ENCODE assay signal across 7 cellular contexts in the genomic region with DNA sequence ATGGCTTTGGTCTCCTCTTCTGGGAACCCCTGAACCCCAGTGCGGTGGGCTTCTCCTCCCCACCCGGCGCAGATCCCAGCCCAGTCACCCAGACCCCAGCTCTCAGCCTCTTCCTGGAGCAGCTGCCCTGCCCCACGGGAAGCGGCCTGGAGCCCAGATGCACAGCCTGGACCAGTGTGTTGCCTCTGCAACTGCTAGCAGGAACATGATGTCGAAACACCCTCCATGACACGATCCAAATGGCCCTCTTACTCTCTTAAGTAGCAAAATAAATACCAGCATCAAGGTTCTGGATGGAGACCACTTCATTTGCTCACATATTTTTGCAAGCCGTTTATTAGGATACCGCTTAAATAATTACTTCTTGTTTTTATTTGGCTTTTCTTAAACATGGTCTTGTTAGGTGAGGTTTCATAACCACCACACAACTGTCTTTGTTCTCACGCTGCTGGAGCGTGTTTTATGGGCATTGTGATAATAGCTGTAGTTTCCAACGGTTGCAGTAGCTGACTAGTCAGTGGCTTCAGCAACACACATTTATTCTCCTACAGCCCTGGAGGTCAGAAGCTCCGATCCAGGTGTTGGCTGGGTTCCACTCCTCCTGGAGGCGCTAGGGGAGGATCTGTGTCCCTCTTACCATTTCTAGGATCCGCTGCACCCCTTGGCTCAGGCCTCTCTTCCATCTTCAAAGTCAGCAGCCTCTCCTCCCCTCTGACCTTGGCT.
DNase-seq lines count a peak whose midpoint lies in the region; ATAC-seq and TF ChIP-seq lines count a peak whose summit lies in the region.
"Not testable (repeated sequence)": the region's sequence is repeated elsewhere in the genome, so short reads cannot be mapped to it uniquely, and the experiment has no call there.

No MANE protein-coding gene starts in this region.

- not testable (repeated sequence) for H3K36me3 ChIP-seq in mucosa of descending colon (ENCODE audit: low read depth); upper lobe of right lung

- not testable (repeated sequence) for H3K27me3 Mint-ChIP-seq in activated CD4-positive, alpha-beta T cell treated with anti-CD3 and anti-CD28 coated beads, Interleukin-2, amount 10 ng/mL, durations not matched to agents 24 days and 14 days

- intact Hi-C loops in activated CD4-positive, alpha-beta T cell treated with anti-CD3 and anti-CD28 coated beads, Interleukin-2, amount 10 ng/mL, durations not matched to agents 24 days and 14 days (cut with micrococcal nuclease); Right ventricle myocardium inferior (cut with DNase I); left cardiac atrium (cut with DNase I); right cardiac atrium (cut with DNase I); mucosa of descending colon (cut with DNase I, micrococcal nuclease); sciatic nerve (cut with DNase I); upper lobe of right lung (cut with DNase I): not testable (repeated sequence)

- H3K27ac ChIP-seq in right cardiac atrium (ENCODE audit: low read length); upper lobe of right lung: not testable (repeated sequence)

- not testable (repeated sequence) for H3K27me3 ChIP-seq in right cardiac atrium (ENCODE audit: control insufficient read depth, insufficient read depth); upper lobe of right lung

- peak; percentile 11 for DNase-seq in activated CD4-positive, alpha-beta T cell treated with anti-CD3 and anti-CD28 coated beads, Interleukin-2, amount 10 ng/mL, durations not matched to agents 24 days and 14 days
- DNase-seq in Right ventricle myocardium inferior (ENCODE audit: missing footprints); left cardiac atrium; right cardiac atrium; sciatic nerve (ENCODE audit: low spot score); upper lobe of right lung: not testable (repeated sequence)
- peak in 1 of 3 donors; percentile 7 for DNase-seq in mucosa of descending colon

- not testable (repeated sequence) for H3K4me3 Mint-ChIP-seq in activated CD4-positive, alpha-beta T cell treated with anti-CD3 and anti-CD28 coated beads, Interleukin-2, amount 10 ng/mL, durations not matched to agents 24 days and 14 days

- not testable (repeated sequence) for H3K36me3 Mint-ChIP-seq in activated CD4-positive, alpha-beta T cell treated with anti-CD3 and anti-CD28 coated beads, Interleukin-2, amount 10 ng/mL, durations not matched to agents 24 days and 14 days (ENCODE audit: low read depth)

- not testable (repeated sequence) for H3K27ac Mint-ChIP-seq in activated CD4-positive, alpha-beta T cell treated with anti-CD3 and anti-CD28 coated beads, Interleukin-2, amount 10 ng/mL, durations not matched to agents 24 days and 14 days

- not testable (repeated sequence) for H3K9me3 Mint-ChIP-seq in activated CD4-positive, alpha-beta T cell treated with anti-CD3 and anti-CD28 coated beads, Interleukin-2, amount 10 ng/mL, durations not matched to agents 24 days and 14 days

- H3K4me1 ChIP-seq in right cardiac atrium (ENCODE audit: control insufficient read depth, insufficient read depth, low read length); mucosa of descending colon (ENCODE audit: low read depth); upper lobe of right lung: not testable (repeated sequence)

- not testable (repeated sequence) for TF ChIP-seq CTCF in mucosa of descending colon (IDR thresholded peaks at IDR 0.05); upper lobe of right lung (IDR thresholded peaks at IDR 0.05)

- ATAC-seq in Right ventricle myocardium inferior (peak; percentile 48), left cardiac atrium (peak; percentile 49 to 57), right cardiac atrium (peak; percentile 48 to 49), mucosa of descending colon (peak; percentile 62), sciatic nerve (peak; percentile 82), upper lobe of right lung (peak; percentile 31)

- not testable (repeated sequence) for H3K9me3 ChIP-seq in right cardiac atrium (ENCODE audit: control insufficient read depth, low read length); mucosa of descending colon; upper lobe of right lung

- H3K4me3 ChIP-seq in right cardiac atrium (ENCODE audit: low read length); mucosa of descending colon; upper lobe of right lung: not testable (repeated sequence)

- H3K4me1 Mint-ChIP-seq in activated CD4-positive, alpha-beta T cell treated with anti-CD3 and anti-CD28 coated beads, Interleukin-2, amount 10 ng/mL, durations not matched to agents 24 days and 14 days, result not testable (repeated sequence)

- WGBS in right cardiac atrium, result no CpG with 5 or more reads among the region's 15 CpGs

Comparison
In these comparisons a context has a peak if more than half of its experiments do, and no peak if none do; other contexts are left out.
1. ATAC-seq: peak in every context shown above with its lines; median percentile 82 in sciatic nerve; 62 in mucosa of descending colon; 53 in left cardiac atrium; 48 in right cardiac atrium; 48 in Right ventricle myocardium inferior; 31 in upper lobe of right lung.